In genomic region chr5:143775258-143775657, GRCh38 we compare ENCODE assay signal across 15 cellular contexts. TPM values are rescaled to one million over a fixed set of nuclear protein-coding genes. Genes with fewer than 3 reads are reported as not detected.
DNase-seq lines count a peak whose midpoint lies in the region; ATAC-seq and TF ChIP-seq lines count a peak whose summit lies in the region.
"Had no signal": no experiment of that assay in that cellular context is flagged by ENCODE, and none has a peak within 500 bp of the region (broad histone marks: within the 10 kb centered on the region; RNA-seq: fewer than 3 reads in every experiment).

No MANE protein-coding gene starts in this region.

- no peak overlapping the region for H2AFZ ChIP-seq in osteoblast (ENCODE audit: low read length)

- peak; percentile 58 for ATAC-seq in GM18511 (IDR thresholded peaks at IDR 0.05; ENCODE audit: unreplicated experiment)
- ATAC-seq in GM21367 (IDR thresholded peaks at IDR 0.05; ENCODE audit: unreplicated experiment): no peak

- in situ Hi-C loops in brain microvascular endothelial cell (cut with HindIII; ENCODE audit: low pct_ligation_motif_present, low sequenced_read_pairs): no loop called here

- H3K27me3 ChIP-seq in brain microvascular endothelial cell (replicated peaks) (no peaks in the 10 kb centered on the region), osteoblast (ENCODE audit: insufficient read depth, low read length) (no peaks in the 10 kb centered on the region)
- H3K27me3 ChIP-seq: ascending aorta had no signal

- H3K4me3 ChIP-seq in brain microvascular endothelial cell (ENCODE audit: low read depth, low read length) (no peak overlapping the region), osteoblast (ENCODE audit: insufficient read depth, low read length) (no peak overlapping the region)
- H3K4me3 ChIP-seq: ascending aorta, thoracic aorta had no signal

- TF ChIP-seq CTCF in brain microvascular endothelial cell (IDR thresholded peaks at IDR 0.05; ENCODE audit: low read depth, low read length, missing control alignments) (no peak), osteoblast (IDR thresholded peaks at IDR 0.05; ENCODE audit: extremely low read depth, low read depth, low read length) (no peak)

- DNase-seq in NCI-H460 (ENCODE audit: extremely low read depth, low read depth) (peak; percentile 33), brain microvascular endothelial cell (peak; percentile 60), osteoblast (ENCODE audit: insufficient read length, low spot score, missing footprints) (peak; percentile 76), OCI-M2 (lab: John Stamatoyannopoulos, UW; ENCODE audit: unreplicated experiment) (no peak), NCI-H526 treated with DMSO at 0.1 percent for 48 hours (lab: John Stamatoyannopoulos, UW) (no peak)
- DNase-seq in activated naive CD4-positive, alpha-beta T cell (lab: John Stamatoyannopoulos, UW): no peak
- DNase-seq: activated CD8-positive, alpha-beta memory T cell treated with anti-CD3 and anti-CD28 coated beads, Interleukin-2, amount 50 U/mL, for 4 hours; DMS79 treated with DMSO at 0.1 percent for 48 hours; NCI-H1694 treated with DMSO at 0.1 percent for 48 hours; T1000 had no signal

- H3K36me3 ChIP-seq in brain microvascular endothelial cell (replicated peaks): no peaks in the 10 kb centered on the region
- H3K36me3 ChIP-seq in osteoblast (ENCODE audit: insufficient read depth, low read length): no peaks in the 10 kb centered on the region
- H3K36me3 ChIP-seq: ascending aorta, thoracic aorta had no signal

- H3K27ac ChIP-seq in brain microvascular endothelial cell: no peak overlapping the region
- H3K27ac ChIP-seq in osteoblast (ENCODE audit: low read depth, low read length): no peak overlapping the region
- H3K27ac ChIP-seq: ascending aorta, thoracic aorta had no signal

- H4K20me1 ChIP-seq in osteoblast (ENCODE audit: insufficient read depth, low read length): no peaks in the 10 kb centered on the region

- H3K9me3 ChIP-seq in osteoblast (ENCODE audit: low read depth, low read length): no peaks in the 10 kb centered on the region
- H3K9me3 ChIP-seq: ascending aorta, thoracic aorta had no signal

- no peaks in the 10 kb centered on the region for H3K79me2 ChIP-seq in osteoblast (ENCODE audit: insufficient read depth, low read length)

- no peak overlapping the region for H3K4me2 ChIP-seq in osteoblast (ENCODE audit: insufficient read depth, low read length)

- peaks cover 11% of the 10 kb centered on the region for H3K4me1 ChIP-seq in osteoblast (ENCODE audit: insufficient read depth, low read length)
- H3K4me1 ChIP-seq: ascending aorta had no signal

RNA-seq across cellular contexts. Expression of gene HMHB1, which starts 36.7 kb away (rescaled TPM):
- not detected in 2 replicates for total RNA-seq in NCI-H460 (2014; rRNA removed; shearing (Covaris generic))
- polyA plus RNA-seq in NCI-H460 (2014; cell fraction: nucleus; rRNA removed): not detected in 2 replicates
- not detected in 2 replicates for total RNA-seq in osteoblast
- total RNA-seq: ascending aorta, skeletal muscle tissue, thoracic aorta had no signal

Comparison
In these comparisons a context has a peak if more than half of its experiments do, and no peak if none do; other contexts are left out.
1. DNase-seq: peak in NCI-H460 (single experiment), brain microvascular endothelial cell (single experiment) and osteoblast (single experiment); none in OCI-M2 (single experiment), activated naive CD4-positive, alpha-beta T cell (0 of 4) and NCI-H526 treated with DMSO at 0.1 percent for 48 hours (single experiment).